In the genomic region with DNA sequence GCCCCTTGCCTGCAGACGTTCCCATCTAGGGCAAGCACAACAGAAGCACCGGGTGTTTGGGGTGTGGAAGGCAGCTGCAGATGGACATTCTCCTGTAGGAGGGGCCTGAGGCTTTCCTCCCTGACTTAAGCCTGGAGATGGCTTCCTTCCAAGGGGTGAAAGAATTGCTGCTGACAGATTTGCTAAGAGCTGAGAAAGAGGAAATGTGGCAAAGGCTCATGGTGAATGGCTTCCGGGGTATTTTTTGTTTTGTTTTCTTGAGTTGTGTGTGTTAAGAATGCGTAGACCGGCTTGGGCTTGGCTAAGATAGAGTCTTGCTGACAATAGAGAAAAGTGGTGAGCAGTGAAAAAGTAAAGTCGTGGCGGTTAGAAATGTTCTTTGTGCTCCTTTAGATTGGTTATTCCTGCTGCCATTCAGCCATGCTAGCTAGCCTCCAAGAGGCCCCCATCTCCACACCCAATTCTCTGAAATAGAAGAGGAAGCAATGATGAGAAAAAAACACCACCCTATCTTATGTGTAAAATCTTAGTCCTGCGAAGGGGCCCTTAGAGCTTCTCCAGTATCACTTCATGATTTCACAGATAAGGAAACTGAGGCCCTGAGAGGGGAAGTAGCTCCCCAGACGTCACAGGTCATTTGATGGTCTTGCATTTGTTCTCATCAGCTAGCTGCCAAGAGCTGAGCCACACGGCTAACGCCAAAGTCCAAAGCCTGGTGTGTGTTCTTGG, we compare ENCODE assay signal across 8 cellular contexts. TPM values are rescaled to one million over a fixed set of nuclear protein-coding genes. Genes with fewer than 3 reads are reported as not detected.
DNase-seq lines count a peak whose midpoint lies in the region; ATAC-seq and TF ChIP-seq lines count a peak whose summit lies in the region.

No MANE protein-coding gene starts in this region.

- intact Hi-C loops in CD8-positive, alpha-beta T cell (cut with DNase I, micrococcal nuclease) = loop anchor here (1.0 to 10.0 kb wide), 5 partner anchors 8 to 749 kb away; partner anchors contain the start of gene CD55 (in 1 of the 2)
- intact Hi-C loops in PC-3 (cut with micrococcal nuclease) = no loop called here

- peak overlapping the region; percentile 32 for H3K4me3 ChIP-seq in CD8-positive, alpha-beta T cell (ENCODE audit: low read depth, low read length)
- peak overlapping the region; percentile 0; the same call in 1 of the 2 replicates for H3K4me3 ChIP-seq in HL-60 (replicated peaks; ENCODE audit: insufficient read depth, low read length)
- H3K4me3 ChIP-seq in fibroblast of villous mesenchyme (ENCODE audit: low read depth, low read length) = no peak overlapping the region
- no peak overlapping the region for H3K4me3 ChIP-seq in skeletal muscle tissue (ENCODE audit: low read length in 3 of 3)
- no peak overlapping the region for H3K4me3 ChIP-seq in PC-3 (ENCODE audit: low read length)

- ATAC-seq in CD8-positive, alpha-beta T cell = peak; percentile 55
- no peak; the same call in 1 of the 2 replicates for ATAC-seq in WTC11
- no peak for ATAC-seq in GM21528 (IDR thresholded peaks at IDR 0.05; ENCODE audit: low FRiP score, unreplicated experiment)
- no peak for ATAC-seq in GM21576 (IDR thresholded peaks at IDR 0.05; ENCODE audit: unreplicated experiment)
- ATAC-seq in PC-3 = no peak

- no peaks in the 10 kb centered on the region for H3K27me3 Mint-ChIP-seq in CD8-positive, alpha-beta T cell (ENCODE audit: low read depth)
- H3K27me3 Mint-ChIP-seq in WTC11 (ENCODE audit: low read depth) = no peaks in the 10 kb centered on the region

- H3K9me3 Mint-ChIP-seq in CD8-positive, alpha-beta T cell = no peaks in the 10 kb centered on the region
- no peaks in the 10 kb centered on the region for H3K9me3 Mint-ChIP-seq in WTC11

- no peak overlapping the region for H2AFZ ChIP-seq in PC-3 (ENCODE audit: low read length)

- H3K9me2 ChIP-seq in PC-3 (replicated peaks; ENCODE audit: low read length) = no peaks in the 10 kb centered on the region

- CTCF ChIA-PET in CD8-positive, alpha-beta T cell (lab: Charles Lee) = interaction anchor here (0.7 to 26.7 kb wide), 6 partner anchors 1 to 89 kb away, joined by 3 to 709 read pairs (median 185); partner anchors contain the start of gene EIF2D
- CTCF ChIA-PET in WTC11 (lab: Charles Lee) = interaction anchor here (0.6 to 1.8 kb wide), 9 partner anchors 8 to 105 kb away, joined by 3 to 13 read pairs (median 4); partner anchors contain the start of gene IKBKE
- CTCF ChIA-PET in PC-3 (lab: Charles Lee) = interaction anchor here (0.6 kb wide), 1 partner anchor 9 kb away, joined by 4 read pairs; no protein-coding TSS in a partner anchor

- POLR2A ChIA-PET in CD8-positive, alpha-beta T cell (lab: Charles Lee) = interaction anchor here (0.8 to 18.3 kb wide), 7 partner anchors 10 to 105 kb away, joined by 3 to 320 read pairs (median 5); partner anchors contain the start of genes EIF2D, IKBKE and RASSF5
- POLR2A ChIA-PET in WTC11 (lab: Charles Lee) (interaction anchor here (1.0 kb wide), 1 partner anchor 20 kb away, joined by 3 read pairs; no protein-coding TSS in a partner anchor), PC-3 (lab: Charles Lee; ENCODE audit: unreplicated experiment) (no interaction called here)

- peak overlapping the region; percentile 59 for H3K27ac ChIP-seq in CD8-positive, alpha-beta T cell (ENCODE audit: low read depth, low read length)
- peak overlapping the region; percentile 61 for H3K27ac ChIP-seq in HL-60 (replicated peaks)
- H3K27ac ChIP-seq in skeletal muscle tissue (ENCODE audit: low read depth, low read length) = peak overlapping the region; percentile 55
- H3K27ac ChIP-seq in PC-3 (ENCODE audit: low read length) = no peak overlapping the region

- H3K4me1 ChIP-seq in CD8-positive, alpha-beta T cell (ENCODE audit: insufficient read depth, low read length) = peaks cover 98% of the 10 kb centered on the region
- H3K4me1 ChIP-seq in skeletal muscle tissue (ENCODE audit: control insufficient read depth in 3 of 3, insufficient read depth in 3 of 3, low read length in 3 of 3) (peaks cover 21 to 52% (median 25%) of the 10 kb centered on the region in 3 donors), PC-3 (ENCODE audit: insufficient read depth, low read length) (peaks cover 24% of the 10 kb centered on the region)

- H3K4me1 Mint-ChIP-seq in CD8-positive, alpha-beta T cell (ENCODE audit: low read depth) = peaks cover 95% of the 10 kb centered on the region
- peaks cover 6% of the 10 kb centered on the region; the same call in 1 of the 2 replicates for H3K4me1 Mint-ChIP-seq in WTC11

- no peak for TF ChIP-seq CTCF in CD8-positive, alpha-beta T cell (IDR thresholded peaks at IDR 0.05)
- TF ChIP-seq CTCF in HL-60 (IDR thresholded peaks at IDR 0.05; ENCODE audit: insufficient read depth, low read length) = no peak
- TF ChIP-seq CTCF in WTC11 (IDR thresholded peaks at IDR 0.05) = no peak
- TF ChIP-seq CTCF in fibroblast of villous mesenchyme (IDR thresholded peaks at IDR 0.05; ENCODE audit: insufficient read depth, low read depth, low read length) = no peak
- no peak for TF ChIP-seq CTCF in PC-3 (conservative IDR thresholded peaks at IDR 0.05; ENCODE audit: low read depth, low read length)

- H3F3A ChIP-seq in PC-3 (ENCODE audit: low read length, unreplicated experiment) = peaks cover 3% of the 10 kb centered on the region

- no peaks in the 10 kb centered on the region for H3K9me3 ChIP-seq in CD8-positive, alpha-beta T cell (ENCODE audit: low read length)
- H3K9me3 ChIP-seq in skeletal muscle tissue (ENCODE audit: control insufficient read depth in 3 of 3, low read length in 3 of 3) (no peaks in the 10 kb centered on the region), PC-3 (ENCODE audit: low read length) (no peaks in the 10 kb centered on the region)

- H3K4me2 ChIP-seq in PC-3 (ENCODE audit: low read length) = no peak overlapping the region

- no TSS peak for BruUV-seq in PC-3 (replicated peaks; lab: Mats Ljungman, UMichigan)

- H3K36me3 Mint-ChIP-seq in CD8-positive, alpha-beta T cell = peaks cover 60% of the 10 kb centered on the region
- H3K36me3 Mint-ChIP-seq in WTC11 = no peaks in the 10 kb centered on the region

- no peaks in the 10 kb centered on the region for H3K27me3 ChIP-seq in CD8-positive, alpha-beta T cell (ENCODE audit: insufficient read depth, low read length)
- H3K27me3 ChIP-seq in HL-60 (ENCODE audit: insufficient read depth, poor library complexity, severe bottlenecking) = no peaks in the 10 kb centered on the region
- no peaks in the 10 kb centered on the region for H3K27me3 ChIP-seq in skeletal muscle tissue (ENCODE audit: control insufficient read depth in 3 of 3, insufficient read depth in 3 of 3, low read length in 3 of 3)
- no peaks in the 10 kb centered on the region for H3K27me3 ChIP-seq in PC-3 (ENCODE audit: low read length)

- no peak overlapping the region for H3K9ac ChIP-seq in skeletal muscle tissue (ENCODE audit: low read depth in 1 of 3, low read length in 3 of 3)
- no peak overlapping the region for H3K9ac ChIP-seq in PC-3 (ENCODE audit: low read length)

- H3K36me3 ChIP-seq in CD8-positive, alpha-beta T cell (ENCODE audit: insufficient read depth, low read length) = peaks cover 6% of the 10 kb centered on the region
- H3K36me3 ChIP-seq in skeletal muscle tissue (ENCODE audit: control insufficient read depth in 3 of 3, insufficient read depth in 3 of 3, low read length in 3 of 3) = peaks cover 0 to under 1% (median 0%) of the 10 kb centered on the region in 3 donors
- no peaks in the 10 kb centered on the region for H3K36me3 ChIP-seq in PC-3 (ENCODE audit: low read depth, low read length)

- peak in 4 of 7 experiments; percentile 49 to 74 (median 59) for DNase-seq in CD8-positive, alpha-beta T cell
- DNase-seq in HL-60 (ENCODE audit: low read depth in 1 of 2, low spot score in 1 of 2) (peak; percentile 75 to 95), WTC11 (ENCODE audit: low spot score) (no peak), fibroblast of villous mesenchyme (ENCODE audit: low read depth) (peak; percentile 90), PC-3 (no peak)

- H3K79me2 ChIP-seq in PC-3 (ENCODE audit: low read length) = no peaks in the 10 kb centered on the region

- peak overlapping the region; percentile 96 for H3K27ac Mint-ChIP-seq in CD8-positive, alpha-beta T cell
- H3K27ac Mint-ChIP-seq in WTC11 = peak overlapping the region; percentile 28; the same call in 1 of the 2 replicates

- no peaks in the 10 kb centered on the region for H4K20me1 ChIP-seq in PC-3 (ENCODE audit: low read length)

- H3K4me3 Mint-ChIP-seq in CD8-positive, alpha-beta T cell = peak overlapping the region; percentile 71
- H3K4me3 Mint-ChIP-seq in WTC11 = no peak overlapping the region

TF ChIP-seq in WTC11, 78 proteins besides CTCF, POLR2A, EP300 and RAD21 (continues in another document):
- TF ChIP-seq TEAD4 (CRISPR knock-in tag; IDR thresholded peaks at IDR 0.05) (no peak), ZBTB21 (CRISPR knock-in tag; IDR thresholded peaks at IDR 0.05; ENCODE audit: borderline replicate concordance) (no peak), GABPB1 (CRISPR knock-in tag; IDR thresholded peaks at IDR 0.05) (no peak), JAZF1 (CRISPR knock-in tag; IDR thresholded peaks at IDR 0.05) (no peak), USF1 (CRISPR knock-in tag; IDR thresholded peaks at IDR 0.05) (no peak), KAT7 (CRISPR knock-in tag; IDR thresholded peaks at IDR 0.05; ENCODE audit: borderline replicate concordance) (no peak), ZNF317 (CRISPR knock-in tag; IDR thresholded peaks at IDR 0.05; ENCODE audit: borderline replicate concordance, low read depth) (no peak)
- TF ChIP-seq, protein P1, sequence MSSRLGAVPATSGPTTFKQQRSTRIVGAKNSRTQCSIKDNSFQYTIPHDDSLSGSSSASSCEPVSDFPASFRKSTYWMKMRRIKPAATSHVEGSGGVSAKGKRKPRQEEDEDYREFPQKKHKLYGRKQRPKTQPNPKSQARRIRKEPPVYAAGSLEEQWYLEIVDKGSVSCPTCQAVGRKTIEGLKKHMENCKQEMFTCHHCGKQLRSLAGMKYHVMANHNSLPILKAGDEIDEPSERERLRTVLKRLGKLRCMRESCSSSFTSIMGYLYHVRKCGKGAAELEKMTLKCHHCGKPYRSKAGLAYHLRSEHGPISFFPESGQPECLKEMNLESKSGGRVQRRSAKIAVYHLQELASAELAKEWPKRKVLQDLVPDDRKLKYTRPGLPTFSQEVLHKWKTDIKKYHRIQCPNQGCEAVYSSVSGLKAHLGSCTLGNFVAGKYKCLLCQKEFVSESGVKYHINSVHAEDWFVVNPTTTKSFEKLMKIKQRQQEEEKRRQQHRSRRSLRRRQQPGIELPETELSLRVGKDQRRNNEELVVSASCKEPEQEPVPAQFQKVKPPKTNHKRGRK (CRISPR knock-in tag; IDR thresholded peaks at IDR 0.05; ENCODE audit: borderline replicate concordance) = no peak

RNA-seq across cellular contexts. Expression of gene EIF2D, which starts 36.9 kb away (rescaled TPM):
- total RNA-seq in CD8-positive, alpha-beta T cell = 10 to 100 TPM; 42.0 to 49.2 TPM
- total RNA-seq in WTC11 (2021) (35.7 to 36.8 TPM (median 35.9 TPM) in 3 replicates), fibroblast of villous mesenchyme (40.6 and 47.9 TPM in 2 replicates), skeletal muscle tissue (25.6 TPM), PC-3 (2014; rRNA removed) (107 and 110 TPM in 2 replicates)

Comparison
In these comparisons a context has a peak if more than half of its experiments do, and no peak if none do; other contexts are left out.
1. DNase-seq: peak in CD8-positive, alpha-beta T cell (4 of 7), HL-60 (2 of 2) and fibroblast of villous mesenchyme (single experiment); none in WTC11 (single experiment) and PC-3 (single experiment).
2. H3K4me3 ChIP-seq: peak in CD8-positive, alpha-beta T cell (single experiment) and HL-60 (single experiment); none in fibroblast of villous mesenchyme (single experiment), skeletal muscle tissue (0 of 3) and PC-3 (single experiment).